16 cellular contexts compared by ENCODE assay signal in genomic region chr20:60024801-60025200, GRCh38.
A peak's percentile ranks its signal among the peaks of the same experiment; 100 is the strongest.
DNase-seq lines count a peak whose midpoint lies in the region; TF ChIP-seq lines count a peak whose summit lies in the region.
"Had no signal": no experiment of that assay in that cellular context is flagged by ENCODE, and none has a peak within 500 bp of the region (broad histone marks: within the 10 kb centered on the region; RNA-seq: fewer than 3 reads in every experiment).

No MANE protein-coding gene starts in this region.

- H3K4me1 ChIP-seq in BLaER1 (peaks cover 42% of the 10 kb centered on the region), H9 (ENCODE audit: insufficient read depth, low read length) (no peaks in the 10 kb centered on the region; the same call in 1 of the 2 replicates), endodermal cell (ENCODE audit: control insufficient read depth, insufficient read depth, low read length) (no peaks in the 10 kb centered on the region)

- H4K5ac ChIP-seq in H9 (ENCODE audit: insufficient read length, low read depth, low read length): no peak overlapping the region

- H4K91ac ChIP-seq in H9 (ENCODE audit: insufficient read length, low read depth, low read length): no peak overlapping the region

- H3T11ph ChIP-seq in H9 (ENCODE audit: low read length): no peak overlapping the region

- H3K79me1 ChIP-seq in H9 (ENCODE audit: insufficient read depth, low read depth, low read length, poor library complexity, severe bottlenecking): no peaks in the 10 kb centered on the region

- H3K4me3 ChIP-seq in BLaER1: no peak overlapping the region
- no peak overlapping the region for H3K4me3 ChIP-seq in endodermal cell (ENCODE audit: low read length)
- H3K4me3 ChIP-seq: GM23248 had no signal

- H4K8ac ChIP-seq in H9 (replicated peaks; ENCODE audit: insufficient read length, low read depth, low read length): no peak overlapping the region

- H3K4ac ChIP-seq in H9 (ENCODE audit: low read depth, low read length): no peak overlapping the region

- H3K4me2 ChIP-seq in BLaER1 (peak overlapping the region; percentile 58), H9 (ENCODE audit: insufficient read depth, insufficient read length, low read length) (no peak overlapping the region)

- TF ChIP-seq CTCF in H9 (conservative IDR thresholded peaks at IDR 0.05) (peak; percentile 47; the same call in 2 of the 3 replicates), endodermal cell (conservative IDR thresholded peaks at IDR 0.05) (peak; percentile 66)

- H2AK5ac ChIP-seq in H9 (ENCODE audit: insufficient read length, low read length): no peak overlapping the region

- no peak overlapping the region for H2AFZ ChIP-seq in H9 (ENCODE audit: low read length)
- H2AFZ ChIP-seq: GM23248 had no signal

- H3K36me3 Mint-ChIP-seq in H9 (ENCODE audit: insufficient read depth in 1 of 3, low read depth in 3 of 3): no peaks in the 10 kb centered on the region
- H3K36me3 Mint-ChIP-seq in endodermal cell (ENCODE audit: low read depth): no peaks in the 10 kb centered on the region

- H3K4me3 Mint-ChIP-seq in H9 (no peak overlapping the region), endodermal cell (no peak overlapping the region)
- H3K4me3 Mint-ChIP-seq: CD4-positive, alpha-beta memory T cell; HFFc6 had no signal

- H3K18ac ChIP-seq in H9 (ENCODE audit: insufficient read length, low read depth, low read length): no peak overlapping the region

- DNase-seq in H9 (peak; percentile 61), endodermal cell (peak; percentile 76), iPS-NIHi7 (ENCODE audit: extremely low spot score) (peak; percentile 56), kidney glomerular epithelial cell (lab: John Stamatoyannopoulos, UW) (no peak), SHP77 (lab: John Stamatoyannopoulos, UW) (no peak), NCI-H2171 treated with DMSO at 0.1 percent for 48 hours (lab: John Stamatoyannopoulos, UW) (no peak)
- DNase-seq in activated naive CD4-positive, alpha-beta T cell treated with anti-CD3 and anti-CD28 coated beads, Interleukin-2, amount 50 U/mL, for 16 hours: no peak
- DNase-seq: ACHN; CD4-positive, alpha-beta memory T cell; DMS79; GM23248; HCEC 1CT; HFFc6 had no signal

- H3K27ac Mint-ChIP-seq in H9 (no peak overlapping the region), endodermal cell (no peak overlapping the region)
- H3K27ac Mint-ChIP-seq: CD4-positive, alpha-beta memory T cell; HFFc6 had no signal

- H3K9ac ChIP-seq in BLaER1 (no peak overlapping the region), H9 (ENCODE audit: extremely low read depth, insufficient read length, low read length) (no peak overlapping the region), endodermal cell (ENCODE audit: extremely low read depth, low read length, poor library complexity, severe bottlenecking) (no peak overlapping the region)
- H3K9ac ChIP-seq: GM23248 had no signal

- H4K20me1 ChIP-seq in BLaER1 (no peaks in the 10 kb centered on the region), H9 (ENCODE audit: control insufficient read depth, insufficient read depth, insufficient read length) (no peaks in the 10 kb centered on the region)

- H3K36me3 ChIP-seq in BLaER1 (no peaks in the 10 kb centered on the region), endodermal cell (ENCODE audit: control insufficient read depth, insufficient read depth, low read length) (no peaks in the 10 kb centered on the region)

- no peak overlapping the region for H3K56ac ChIP-seq in H9 (ENCODE audit: insufficient read length, low read depth, low read length)

- H3K9me3 Mint-ChIP-seq in H9: peaks cover 3 to 4% of the 10 kb centered on the region in 2 experiments; a peak in 4 of 5 replicates
- peaks cover 12% of the 10 kb centered on the region for H3K9me3 Mint-ChIP-seq in endodermal cell
- H3K9me3 Mint-ChIP-seq: HFFc6 had no signal

- H2BK12ac ChIP-seq in H9 (ENCODE audit: insufficient read length, low read depth, low read length): no peak overlapping the region

- H3K9me3 ChIP-seq in BLaER1: peaks cover 10% of the 10 kb centered on the region; the same call in 1 of the 2 replicates
- no peaks in the 10 kb centered on the region for H3K9me3 ChIP-seq in H9 (ENCODE audit: control insufficient read depth, low read depth, low read length)
- H3K9me3 ChIP-seq in endodermal cell (ENCODE audit: control insufficient read depth, low read length): peaks cover 10% of the 10 kb centered on the region

- no peaks in the 10 kb centered on the region for H3K23me2 ChIP-seq in H9 (ENCODE audit: insufficient read length, low read depth, low read length, poor library complexity, severe bottlenecking)

- no peak overlapping the region for H3K27ac ChIP-seq in BLaER1
- H3K27ac ChIP-seq in H9 (ENCODE audit: insufficient read length, low read depth, low read length): no peak overlapping the region
- no peak overlapping the region for H3K27ac ChIP-seq in endodermal cell (ENCODE audit: low read depth, low read length)
- H3K27ac ChIP-seq: C4-2B, GM23248, HL-60 had no signal

- H3K27me3 Mint-ChIP-seq in H9 (ENCODE audit: low read depth) (peaks cover 13% of the 10 kb centered on the region), endodermal cell (ENCODE audit: insufficient read depth) (no peaks in the 10 kb centered on the region)

- H3K14ac ChIP-seq in H9 (ENCODE audit: insufficient read depth, low read length): no peak overlapping the region

- no peak overlapping the region for H2BK5ac ChIP-seq in H9 (ENCODE audit: insufficient read length, low read length)

- H2BK120ac ChIP-seq in H9 (ENCODE audit: low read depth, low read length, poor library complexity, severe bottlenecking): no peak overlapping the region

- no peak overlapping the region for H2BK15ac ChIP-seq in H9 (ENCODE audit: low read depth, low read length)

- WGBS in H9 (ENCODE audit: extremely low coverage, insufficient read length, low lambda C conversion rate): no CpG with 5 or more reads among the region's 5 CpGs
- 63 to 91% methylated on average over 2 to 5 of the region's 5 CpGs for WGBS in endodermal cell (ENCODE audit: insufficient coverage in 1 of 2, insufficient read length in 1 of 2), 2 experiments

- no peak overlapping the region for H2BK20ac ChIP-seq in H9 (ENCODE audit: low read depth, low read length, poor library complexity, severe bottlenecking)

- H3K27me3 ChIP-seq in BLaER1: no peaks in the 10 kb centered on the region
- H3K27me3 ChIP-seq in H9 (ENCODE audit: insufficient read depth, low read length): no peaks in the 10 kb centered on the region
- no peaks in the 10 kb centered on the region for H3K27me3 ChIP-seq in endodermal cell (ENCODE audit: control insufficient read depth, insufficient read depth, low read length, poor library complexity, severe bottlenecking)

- no peak overlapping the region for H3K23ac ChIP-seq in H9 (ENCODE audit: insufficient read length, low read depth, low read length)

- no peaks in the 10 kb centered on the region for H3K79me2 ChIP-seq in H9 (ENCODE audit: insufficient read depth, low read length)

- H3K4me1 Mint-ChIP-seq in H9 (peaks cover 2 to 10% of the 10 kb centered on the region in 2 experiments; a peak in 3 of 4 replicates), endodermal cell (peaks cover 9% of the 10 kb centered on the region)

Comparison
In these comparisons a context has a peak if more than half of its experiments do, and no peak if none do; other contexts are left out.
1. DNase-seq: peak in H9 (single experiment), endodermal cell (single experiment) and iPS-NIHi7 (single experiment); none in kidney glomerular epithelial cell (single experiment), SHP77 (0 of 2), NCI-H2171 treated with DMSO at 0.1 percent for 48 hours (single experiment) and activated naive CD4-positive, alpha-beta T cell treated with anti-CD3 and anti-CD28 coated beads, Interleukin-2, amount 50 U/mL, for 16 hours (single experiment).